Comparison of ENCODE assay signal across 1 cellular context in the genomic region with DNA sequence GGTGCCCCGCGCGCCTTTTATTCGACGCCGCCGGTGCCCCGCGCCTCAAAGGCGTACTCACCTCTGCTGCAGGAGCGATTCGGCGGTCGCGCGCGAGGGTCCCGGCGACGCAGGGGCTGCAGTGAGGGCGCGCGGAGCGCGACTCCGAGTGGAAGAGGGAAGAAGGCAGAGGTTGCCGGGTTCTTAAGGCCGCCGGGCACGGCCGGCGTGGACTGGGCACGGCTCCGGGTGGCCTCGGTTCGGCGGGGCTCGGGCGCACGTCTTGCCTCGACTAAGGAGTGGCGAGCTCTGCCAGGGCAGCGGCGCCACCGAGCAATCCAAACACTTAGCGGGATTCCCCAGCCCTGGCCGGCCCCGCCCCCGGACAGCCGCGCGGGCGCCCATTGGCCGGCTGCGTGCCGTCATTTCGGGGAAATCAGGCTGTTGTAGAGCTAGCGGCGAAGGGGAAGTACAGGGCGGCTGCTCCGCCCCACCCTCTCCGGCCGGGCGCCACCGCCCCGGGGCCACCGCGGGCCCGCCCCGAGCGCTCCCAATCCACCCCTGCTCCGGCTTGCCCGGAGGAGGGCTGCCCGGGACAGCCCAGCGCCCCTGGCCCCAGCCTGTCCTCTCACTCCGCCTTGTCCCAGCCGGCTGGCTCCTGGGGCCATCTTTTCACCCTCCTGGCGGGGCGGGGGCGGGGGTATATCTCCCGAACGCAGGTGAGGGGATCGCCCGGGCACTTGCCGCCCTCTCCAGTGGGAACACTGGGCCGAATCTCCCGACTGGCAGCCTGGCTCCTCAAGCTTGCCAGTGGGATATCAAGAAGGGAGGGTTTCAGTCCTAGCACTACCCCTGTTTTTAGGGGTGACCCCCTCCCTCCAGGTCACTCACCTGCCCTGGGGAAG.
TF ChIP-seq lines count a peak whose summit lies in the region.

Gene IRF1 (minus strand): TSS at position 290 of the 884 bp plus-strand sequence. CDS start 1,295 bp downstream, outside the sequence.

TF ChIP-seq in GM12878, 131 proteins besides CTCF, POLR2A, EP300 and RAD21 (continued from another document):
- TF ChIP-seq MLLT1 (IDR thresholded peaks at IDR 0.05) (no peak), LARP7 (IDR thresholded peaks at IDR 0.05) (peak; percentile 47), ETV6 (conservative IDR thresholded peaks at IDR 0.05 in 1 of 2, IDR thresholded peaks at IDR 0.05 in 1 of 2; ENCODE audit: borderline replicate concordance in 1 of 2, low read depth in 1 of 2) (peak in 1 of 2 experiments; percentile 37; a peak in 1 of 4 replicates), ZNF24 (IDR thresholded peaks at IDR 0.05) (no peak), RAD51 (IDR thresholded peaks at IDR 0.05) (no peak), EED (IDR thresholded peaks at IDR 0.05; ENCODE audit: low read depth) (peak; percentile 36; the same call in 1 of the 2 replicates), FOS (IDR thresholded peaks at IDR 0.05; ENCODE audit: borderline replicate concordance, extremely low read depth, insufficient read length) (no peak), BMI1 (IDR thresholded peaks at IDR 0.05; ENCODE audit: borderline replicate concordance) (no peak), RELA (IDR thresholded peaks at IDR 0.05; ENCODE audit: borderline replicate concordance, partially characterized antibody) (peak; percentile 95), GABPA (IDR thresholded peaks at IDR 0.05; ENCODE audit: low read depth) (no peak), MEF2A (IDR thresholded peaks at IDR 0.05; ENCODE audit: insufficient read depth, low read depth, low read length) (peak; percentile 49; the same call in 1 of the 2 replicates)
